8 cellular contexts compared by ENCODE assay signal in the genomic region with DNA sequence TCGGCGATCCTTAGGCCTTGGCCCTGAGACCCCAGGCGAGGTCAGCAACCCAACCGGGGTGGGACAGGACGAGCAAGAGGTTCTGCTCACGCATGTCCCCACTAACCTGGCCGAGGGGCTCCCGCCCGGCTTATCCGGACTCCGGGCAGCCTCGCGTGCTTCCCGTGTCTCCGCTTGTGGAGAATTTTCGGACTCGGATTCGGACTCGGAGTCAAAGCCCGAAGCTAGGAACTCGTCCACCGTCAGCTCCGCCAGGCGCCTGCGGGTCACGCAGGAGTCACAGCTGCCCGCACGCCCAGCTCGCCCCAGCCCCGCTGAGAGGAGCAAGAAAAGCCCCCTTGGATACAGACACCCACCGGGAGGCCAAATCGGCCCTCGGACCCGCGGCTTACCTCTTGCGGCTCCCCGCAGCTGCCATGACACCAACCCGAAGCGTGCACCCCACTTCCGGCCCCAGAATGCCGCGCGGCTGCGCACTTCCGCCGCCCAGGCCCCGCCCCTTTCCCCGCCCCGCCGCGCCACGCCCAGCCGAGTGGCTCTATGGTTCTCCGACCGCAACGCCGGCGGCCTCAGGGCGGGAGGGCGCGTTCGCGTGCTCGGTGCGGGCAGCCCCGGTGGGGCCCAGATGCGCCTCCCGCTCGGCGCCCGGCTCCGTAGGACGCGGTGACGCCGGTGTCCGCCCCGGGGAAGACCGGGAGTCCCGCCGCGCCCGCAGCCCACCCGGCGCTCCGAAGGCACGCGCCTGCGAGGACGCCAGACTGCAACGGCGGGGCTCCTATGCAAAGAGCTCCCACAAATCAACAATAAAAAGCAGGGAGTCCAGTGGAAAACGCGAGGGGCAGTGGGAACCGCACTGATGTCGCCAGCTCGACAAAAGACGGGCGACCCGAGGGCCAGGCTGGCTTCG. TPM values are rescaled to one million over a fixed set of nuclear protein-coding genes. Genes with fewer than 3 reads are reported as not detected.
A peak's percentile ranks its signal among the peaks of the same experiment; 100 is the strongest.
DNase-seq lines count a peak whose midpoint lies in the region; ATAC-seq, FAIRE-seq and TF ChIP-seq lines count a peak whose summit lies in the region.

Gene NOC2L (minus strand): TSS at position 434 of the 907 bp plus-strand sequence. CDS start 16 bp downstream, at position 418.

- dilution Hi-C loops in keratinocyte (cut with MboI; ENCODE audit: extremely low pct_ligation_motif_present, low sequenced_read_pairs): no loop called here

- no peaks in the 10 kb centered on the region for H3K9me3 ChIP-seq in keratinocyte (ENCODE audit: control insufficient read depth, low read depth, low read length)

- peaks cover 5% of the 10 kb centered on the region for H3K27me3 ChIP-seq in keratinocyte (ENCODE audit: control insufficient read depth, extremely low read depth, insufficient read depth, low read length)

- H3K27ac ChIP-seq in keratinocyte (ENCODE audit: control insufficient read depth, insufficient read depth, low read length): peak within 1 kb of the TSS; percentile 76

- DNase-seq in 8988T (peak; percentile 72), NCI-H345 treated with DMSO at 0.1 percent for 48 hours (lab: John Stamatoyannopoulos, UW; ENCODE audit: unreplicated experiment) (peak; percentile 70), keratinocyte (ENCODE audit: low read depth, low spot score) (no peak)
- peak; percentile 92 for DNase-seq in activated CD4-positive, CD25-positive, alpha-beta regulatory T cell treated with anti-CD3 and anti-CD28 coated beads, Interleukin-2, amount 50 U/mL, for 16 hours (ENCODE audit: low read depth, low spot score)
- DNase-seq in central memory CD4-positive, alpha-beta T cell: peak; percentile 87
- DNase-seq in stimulated activated CD4-positive, alpha-beta T cell treated with anti-CD3 and anti-CD28 coated beads, Interleukin-15, amount 100 ng/mL, for 24 hours: peak; percentile 96

- H4K20me1 ChIP-seq in keratinocyte (ENCODE audit: control insufficient read depth, extremely low read depth, insufficient read depth, low read length): peaks cover 10% of the 10 kb centered on the region

- H3K79me2 ChIP-seq in keratinocyte (ENCODE audit: control insufficient read depth, insufficient read depth, low read length): peaks cover 29% of the 10 kb centered on the region

- FAIRE-seq in keratinocyte (lab: Jason Lieb, UNC): no peak

- ATAC-seq in GM18520 (IDR thresholded peaks at IDR 0.05; ENCODE audit: unreplicated experiment) (peak; percentile 54), HG03097 (IDR thresholded peaks at IDR 0.05; ENCODE audit: low FRiP score, unreplicated experiment) (peak; percentile 52)

- peaks cover 13% of the 10 kb centered on the region for H3K4me1 ChIP-seq in keratinocyte (ENCODE audit: control insufficient read depth, extremely low read depth, insufficient read depth, low read length)

- TF ChIP-seq CTCF in keratinocyte (optimal IDR thresholded peaks at IDR 0.05 in 1 of 3, IDR thresholded peaks at IDR 0.05 in 1 of 3, conservative IDR thresholded peaks at IDR 0.05 in 1 of 3; ENCODE audit: extremely low read depth in 1 of 3, insufficient read depth in 2 of 3, low read length in 3 of 3): no peak

- H3K9ac ChIP-seq in keratinocyte (ENCODE audit: control insufficient read depth, extremely low read depth, insufficient read depth, low read length): peak within 1 kb of the TSS; percentile 95

- H2AFZ ChIP-seq in keratinocyte (ENCODE audit: control insufficient read depth, low read length): peak within 1 kb of the TSS; percentile 71

- peaks cover 31 to 34% of the 10 kb centered on the region in 2 experiments for H3K36me3 ChIP-seq in keratinocyte (ENCODE audit: control insufficient read depth in 2 of 2, extremely low read depth in 1 of 2, insufficient read depth in 2 of 2, low read length in 2 of 2)

- peak within 1 kb of the TSS; percentile 91 for H3K4me2 ChIP-seq in keratinocyte (ENCODE audit: control insufficient read depth, extremely low read depth, insufficient read depth, low read depth, low read length)

- peak within 1 kb of the TSS; percentile 69 to 100 (median 99) for H3K4me3 ChIP-seq in keratinocyte (ENCODE audit: control insufficient read depth in 2 of 3, extremely low read depth in 1 of 3, insufficient read depth in 2 of 3, low read depth in 1 of 3, low read length in 3 of 3)

- H3K9me1 ChIP-seq in keratinocyte (ENCODE audit: control insufficient read depth, extremely low read depth, insufficient read depth, low read length): no peaks in the 10 kb centered on the region

RNA-seq across cellular contexts. Expression of gene NOC2L, which starts in this region (rescaled TPM):
- polyA plus RNA-seq in keratinocyte: 51.0 to 74.0 TPM (median 51.8 TPM) in 3 replicates
- polyA plus RNA-seq in keratinocyte (2011; ENCODE audit: low read depth): 67.1 TPM
- polyA plus RNA-seq in keratinocyte (2011; cell fraction: cytosol; rRNA removed): 36.0 and 57.5 TPM in 2 replicates
- polyA plus RNA-seq in keratinocyte (2011; cell fraction: nucleus; rRNA removed): 85.1 and 88.1 TPM in 2 replicates
- polyA plus RNA-seq in keratinocyte (2012; ENCODE audit: low replicate concordance): 43.6 and 94.6 TPM in 2 replicates
- polyA minus RNA-seq in keratinocyte: 74.9 to 110 TPM (median 79.2 TPM) in 3 replicates
- 114 TPM for polyA minus RNA-seq in keratinocyte (2011; cell fraction: cytosol; rRNA and poly(A)+ RNA removed)
- polyA minus RNA-seq in keratinocyte (2011; cell fraction: nucleus; rRNA and poly(A)+ RNA removed): 55.0 and 58.8 TPM in 2 replicates
